ENCODE assay signal across 7 cellular contexts in genomic region chr11:65502852-65503603, GRCh38.
DNase-seq lines count a peak whose midpoint lies in the region; ATAC-seq and TF ChIP-seq lines count a peak whose summit lies in the region.

No MANE protein-coding gene starts in this region.

- ATAC-seq in SK-N-SH treated with all-trans-retinoic acid at 6 μM for 48 hours (no peak), GM18861 (IDR thresholded peaks at IDR 0.05; ENCODE audit: unreplicated experiment) (no peak)

- DNase-seq in HS-27A (ENCODE audit: low read depth) (peak; percentile 38), substantia nigra (lab: John Stamatoyannopoulos, UW) (peak in 3 of 49 donors; percentile 13 to 54 (median 35)), UCSD-AML1 (lab: John Stamatoyannopoulos, UW; ENCODE audit: unreplicated experiment) (no peak), HuH-7 (ENCODE audit: low spot score) (no peak)

- H3K27ac ChIP-seq in substantia nigra (ENCODE audit: low read depth, low read length, poor library complexity, severe bottlenecking) = peak overlapping the region; percentile 100

- peak overlapping the region; percentile 99 for H3K4me3 ChIP-seq in iPS-11a (ENCODE audit: low read depth, low read length)

TF ChIP-seq in SK-N-SH treated with all-trans-retinoic acid at 6 μM for 48 hours, 23 proteins besides CTCF, POLR2A, EP300 and RAD21:
- TF ChIP-seq ZFP3 (CRISPR knock-in tag; IDR thresholded peaks at IDR 0.05) = no peak
- no peak for TF ChIP-seq PPARA (CRISPR knock-in tag; IDR thresholded peaks at IDR 0.05; ENCODE audit: borderline replicate concordance)
- TF ChIP-seq GLIS3 (CRISPR knock-in tag; IDR thresholded peaks at IDR 0.05) = peak; percentile 90; the same call in 1 of the 2 replicates
- TF ChIP-seq ARNTL (CRISPR knock-in tag; IDR thresholded peaks at IDR 0.05; ENCODE audit: borderline replicate concordance, low read depth) = no peak
- no peak for TF ChIP-seq ZNF70 (CRISPR knock-in tag; IDR thresholded peaks at IDR 0.05)
- TF ChIP-seq ZC3H10 (CRISPR knock-in tag; IDR thresholded peaks at IDR 0.05) = peak; percentile 83
- TF ChIP-seq, protein P1, sequence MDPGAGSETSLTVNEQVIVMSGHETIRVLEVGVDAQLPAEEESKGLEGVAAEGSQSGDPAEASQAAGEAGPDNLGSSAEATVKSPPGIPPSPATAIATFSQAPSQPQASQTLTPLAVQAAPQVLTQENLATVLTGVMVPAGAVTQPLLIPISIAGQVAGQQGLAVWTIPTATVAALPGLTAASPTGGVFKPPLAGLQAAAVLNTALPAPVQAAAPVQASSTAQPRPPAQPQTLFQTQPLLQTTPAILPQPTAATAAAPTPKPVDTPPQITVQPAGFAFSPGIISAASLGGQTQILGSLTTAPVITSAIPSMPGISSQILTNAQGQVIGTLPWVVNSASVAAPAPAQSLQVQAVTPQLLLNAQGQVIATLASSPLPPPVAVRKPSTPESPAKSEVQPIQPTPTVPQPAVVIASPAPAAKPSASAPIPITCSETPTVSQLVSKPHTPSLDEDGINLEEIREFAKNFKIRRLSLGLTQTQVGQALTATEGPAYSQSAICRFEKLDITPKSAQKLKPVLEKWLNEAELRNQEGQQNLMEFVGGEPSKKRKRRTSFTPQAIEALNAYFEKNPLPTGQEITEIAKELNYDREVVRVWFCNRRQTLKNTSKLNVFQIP (CRISPR knock-in tag; IDR thresholded peaks at IDR 0.05; ENCODE audit: borderline replicate concordance, low read depth) = peak; percentile 9; the same call in 1 of the 2 replicates
- TF ChIP-seq CREB5 (CRISPR knock-in tag; IDR thresholded peaks at IDR 0.05; ENCODE audit: low read depth) = no peak; the same call in 1 of the 2 replicates
- peak; percentile 15; the same call in 1 of the 2 replicates for TF ChIP-seq ESRRG (CRISPR knock-in tag; IDR thresholded peaks at IDR 0.05)
- no peak for TF ChIP-seq OSR1 (CRISPR knock-in tag; IDR thresholded peaks at IDR 0.05)
- TF ChIP-seq RARB (CRISPR knock-in tag; IDR thresholded peaks at IDR 0.05) = peak; percentile 69
- TF ChIP-seq BACH2 (CRISPR knock-in tag; IDR thresholded peaks at IDR 0.05; ENCODE audit: borderline replicate concordance) = no peak
- TF ChIP-seq ZNF8 (CRISPR knock-in tag; IDR thresholded peaks at IDR 0.05) = peak; percentile 30
- no peak for TF ChIP-seq CSDC2 (CRISPR knock-in tag; IDR thresholded peaks at IDR 0.05)
- TF ChIP-seq ZNF565 (CRISPR knock-in tag; conservative IDR thresholded peaks at IDR 0.05; ENCODE audit: low read depth) = no peak
- peak; percentile 10; the same call in 1 of the 2 replicates for TF ChIP-seq TOX (CRISPR knock-in tag; IDR thresholded peaks at IDR 0.05; ENCODE audit: borderline replicate concordance)
- TF ChIP-seq, protein P2, sequence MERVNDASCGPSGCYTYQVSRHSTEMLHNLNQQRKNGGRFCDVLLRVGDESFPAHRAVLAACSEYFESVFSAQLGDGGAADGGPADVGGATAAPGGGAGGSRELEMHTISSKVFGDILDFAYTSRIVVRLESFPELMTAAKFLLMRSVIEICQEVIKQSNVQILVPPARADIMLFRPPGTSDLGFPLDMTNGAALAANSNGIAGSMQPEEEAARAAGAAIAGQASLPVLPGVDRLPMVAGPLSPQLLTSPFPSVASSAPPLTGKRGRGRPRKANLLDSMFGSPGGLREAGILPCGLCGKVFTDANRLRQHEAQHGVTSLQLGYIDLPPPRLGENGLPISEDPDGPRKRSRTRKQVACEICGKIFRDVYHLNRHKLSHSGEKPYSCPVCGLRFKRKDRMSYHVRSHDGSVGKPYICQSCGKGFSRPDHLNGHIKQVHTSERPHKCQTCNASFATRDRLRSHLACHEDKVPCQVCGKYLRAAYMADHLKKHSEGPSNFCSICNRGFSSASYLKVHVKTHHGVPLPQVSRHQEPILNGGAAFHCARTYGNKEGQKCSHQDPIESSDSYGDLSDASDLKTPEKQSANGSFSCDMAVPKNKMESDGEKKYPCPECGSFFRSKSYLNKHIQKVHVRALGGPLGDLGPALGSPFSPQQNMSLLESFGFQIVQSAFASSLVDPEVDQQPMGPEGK (CRISPR knock-in tag; IDR thresholded peaks at IDR 0.05; ENCODE audit: borderline replicate concordance) = no peak; the same call in 1 of the 2 replicates
- no peak for TF ChIP-seq SNAI2 (CRISPR knock-in tag; IDR thresholded peaks at IDR 0.05)
- TF ChIP-seq ISL1 (CRISPR knock-in tag; IDR thresholded peaks at IDR 0.05) = no peak
- no peak for TF ChIP-seq TSHZ2 (CRISPR knock-in tag; IDR thresholded peaks at IDR 0.05)
- peak; percentile 12 for TF ChIP-seq TCF4 (CRISPR knock-in tag; IDR thresholded peaks at IDR 0.05; ENCODE audit: borderline replicate concordance)
- TF ChIP-seq ZFP30 (CRISPR knock-in tag; IDR thresholded peaks at IDR 0.05) = peak; percentile 34; the same call in 1 of the 2 replicates
- TF ChIP-seq, protein P3, sequence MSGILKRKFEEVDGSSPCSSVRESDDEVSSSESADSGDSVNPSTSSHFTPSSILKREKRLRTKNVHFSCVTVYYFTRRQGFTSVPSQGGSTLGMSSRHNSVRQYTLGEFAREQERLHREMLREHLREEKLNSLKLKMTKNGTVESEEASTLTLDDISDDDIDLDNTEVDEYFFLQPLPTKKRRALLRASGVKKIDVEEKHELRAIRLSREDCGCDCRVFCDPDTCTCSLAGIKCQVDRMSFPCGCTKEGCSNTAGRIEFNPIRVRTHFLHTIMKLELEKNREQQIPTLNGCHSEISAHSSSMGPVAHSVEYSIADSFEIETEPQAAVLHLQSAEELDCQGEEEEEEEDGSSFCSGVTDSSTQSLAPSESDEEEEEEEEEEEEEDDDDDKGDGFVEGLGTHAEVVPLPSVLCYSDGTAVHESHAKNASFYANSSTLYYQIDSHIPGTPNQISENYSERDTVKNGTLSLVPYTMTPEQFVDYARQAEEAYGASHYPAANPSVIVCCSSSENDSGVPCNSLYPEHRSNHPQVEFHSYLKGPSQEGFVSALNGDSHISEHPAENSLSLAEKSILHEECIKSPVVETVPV (CRISPR knock-in tag; IDR thresholded peaks at IDR 0.05) = 0 out of 2 replicates have a peak, but pooled peaks have one; percentile 17
